ENCODE assay signal across 3 cellular contexts in genomic region chr7:121766676-121767075, GRCh38.
A peak's percentile ranks its signal among the peaks of the same experiment; 100 is the strongest.
TF ChIP-seq lines count a peak whose summit lies in the region.

No MANE protein-coding gene starts in this region.

TF ChIP-seq in A549, 52 proteins besides CTCF, POLR2A, EP300 and RAD21:
- no peak for TF ChIP-seq FOSB (CRISPR knock-in tag; IDR thresholded peaks at IDR 0.05)
- TF ChIP-seq HOXB13 (CRISPR knock-in tag; IDR thresholded peaks at IDR 0.05; ENCODE audit: low read depth): no peak
- TF ChIP-seq HOXA7 (CRISPR knock-in tag; IDR thresholded peaks at IDR 0.05): no peak
- peak; percentile 90 for TF ChIP-seq MAFK (IDR thresholded peaks at IDR 0.05; ENCODE audit: partially characterized antibody)
- no peak for TF ChIP-seq ATOH8 (CRISPR knock-in tag; IDR thresholded peaks at IDR 0.05; ENCODE audit: low read depth)
- TF ChIP-seq ZNF302 (CRISPR knock-in tag; IDR thresholded peaks at IDR 0.05): no peak
- TF ChIP-seq NR3C1 (IDR thresholded peaks at IDR 0.05): no peak

TF ChIP-seq in IMR-90, 13 proteins besides CTCF, POLR2A, EP300 and RAD21:
- TF ChIP-seq MAFK (IDR thresholded peaks at IDR 0.05; ENCODE audit: low read depth, low read length) (peak; percentile 97), NFE2L2 (IDR thresholded peaks at IDR 0.05; ENCODE audit: low read depth, low read length) (no peak)

TF ChIP-seq in H1, 55 proteins besides CTCF, POLR2A, EP300 and RAD21:
- no peak for TF ChIP-seq CHD7 (IDR thresholded peaks at IDR 0.05; ENCODE audit: insufficient replicate concordance, low read length)
- peak; percentile 96 for TF ChIP-seq MAFK (IDR thresholded peaks at IDR 0.05; ENCODE audit: low read depth, low read length)
- no peak for TF ChIP-seq TCF12 (IDR thresholded peaks at IDR 0.05; ENCODE audit: low read depth, low read length)
- no peak for TF ChIP-seq RFX5 (IDR thresholded peaks at IDR 0.05; ENCODE audit: borderline replicate concordance, low read depth, low read length)
- no peak for TF ChIP-seq ATF2 (IDR thresholded peaks at IDR 0.05; ENCODE audit: low read length)
